ENCODE assay signal across 21 cellular contexts in genomic region chr2:70536517-70537060, GRCh38. TPM values are rescaled to one million over a fixed set of nuclear protein-coding genes. Genes with fewer than 3 reads are reported as not detected.
"Had no signal": no experiment of that assay in that cellular context is flagged by ENCODE, and none has a peak within 500 bp of the region (broad histone marks: within the 10 kb centered on the region; RNA-seq: fewer than 3 reads in every experiment).

No MANE protein-coding gene starts in this region.

- H3K27me3 Mint-ChIP-seq: stimulated activated naive CD8-positive, alpha-beta T cell treated with anti-CD3 and anti-CD28 coated beads, Interleukin-15, amount 100 ng/mL, for 72 hours had no signal

- H3K4me3 Mint-ChIP-seq: activated CD4-positive, alpha-beta memory T cell treated with anti-CD3 and anti-CD28 coated beads, Interleukin-2, amount 10 ng/mL, durations not matched to agents 7 days and 5 days; activated CD8-positive, alpha-beta memory T cell treated with anti-CD3 and anti-CD28 coated beads, Interleukin-2, amount 10 ng/mL, durations not matched to agents 7 days and 5 days; activated naive CD4-positive, alpha-beta T cell treated with anti-CD3 and anti-CD28 coated beads for 36 hours; central memory CD8-positive, alpha-beta T cell; endodermal cell; memory B cell; naive thymus-derived CD4-positive, alpha-beta T cell; stimulated activated naive CD8-positive, alpha-beta T cell treated with anti-CD3 and anti-CD28 coated beads, Interleukin-15, amount 100 ng/mL, for 72 hours; WTC11 had no signal

- H3K4me1 Mint-ChIP-seq: activated CD4-positive, alpha-beta memory T cell treated with anti-CD3 and anti-CD28 coated beads, Interleukin-2, amount 10 ng/mL, durations not matched to agents 7 days and 5 days had no signal

- H3K27ac Mint-ChIP-seq: activated CD4-positive, alpha-beta memory T cell treated with anti-CD3 and anti-CD28 coated beads, Interleukin-2, amount 10 ng/mL, durations not matched to agents 7 days and 5 days; activated CD8-positive, alpha-beta memory T cell treated with anti-CD3 and anti-CD28 coated beads, Interleukin-2, amount 10 ng/mL, durations not matched to agents 7 days and 5 days; activated naive CD4-positive, alpha-beta T cell treated with anti-CD3 and anti-CD28 coated beads for 36 hours; endodermal cell; memory B cell; naive thymus-derived CD4-positive, alpha-beta T cell; stimulated activated naive CD8-positive, alpha-beta T cell treated with anti-CD3 and anti-CD28 coated beads, Interleukin-15, amount 100 ng/mL, for 72 hours; WTC11 had no signal

- ATAC-seq: activated CD8-positive, alpha-beta memory T cell treated with anti-CD3 and anti-CD28 coated beads, Interleukin-2, amount 10 ng/mL, durations not matched to agents 7 days and 5 days; body of pancreas; gastrocnemius medialis; left lung; naive thymus-derived CD4-positive, alpha-beta T cell; right cardiac atrium; stimulated activated naive CD8-positive, alpha-beta T cell treated with anti-CD3 and anti-CD28 coated beads, Interleukin-15, amount 100 ng/mL, for 72 hours; WTC11 had no signal

- H3K36me3 Mint-ChIP-seq: WTC11 had no signal

- DNase-seq: activated CD4-positive, alpha-beta memory T cell treated with anti-CD3 and anti-CD28 coated beads, Interleukin-2, amount 10 ng/mL, durations not matched to agents 7 days and 5 days; activated CD4-positive, alpha-beta T cell treated with anti-CD3 and anti-CD28 coated beads for 48 hours; activated CD8-positive, alpha-beta memory T cell treated with anti-CD3 and anti-CD28 coated beads, Interleukin-2, amount 10 ng/mL, durations not matched to agents 7 days and 5 days; activated naive CD4-positive, alpha-beta T cell treated with anti-CD3 and anti-CD28 coated beads for 36 hours; body of pancreas; colonic mucosa; endodermal cell; erythroblast; gastrocnemius medialis; head of caudate nucleus; left lung; naive thymus-derived CD4-positive, alpha-beta T cell; right cardiac atrium; stimulated activated CD4-positive, alpha-beta T cell treated with anti-CD3 and anti-CD28 coated beads, Interleukin-15, amount 100 ng/mL, for 24 hours; stimulated activated CD4-positive, alpha-beta T cell treated with anti-CD3 and anti-CD28 coated beads, Interleukin-2, amount 100 ng/mL, for 48 hours; stimulated activated naive CD8-positive, alpha-beta T cell treated with anti-CD3 and anti-CD28 coated beads, Interleukin-15, amount 100 ng/mL, for 72 hours; T-helper 2 cell; transverse colon had no signal

RNA-seq across cellular contexts. Expression of gene TGFA, which starts 17.0 kb away (rescaled TPM):
- total RNA-seq: activated CD4-positive, alpha-beta memory T cell treated with anti-CD3 and anti-CD28 coated beads, Interleukin-2, amount 10 ng/mL, durations not matched to agents 7 days and 5 days; activated CD8-positive, alpha-beta memory T cell treated with anti-CD3 and anti-CD28 coated beads, Interleukin-2, amount 10 ng/mL, durations not matched to agents 7 days and 5 days had no signal
